Comparison of ENCODE assay signal across 2 cellular contexts in genomic region chr3:37400355-37400754, GRCh38.
TF ChIP-seq lines count a peak whose summit lies in the region.

No MANE protein-coding gene starts in this region.

TF ChIP-seq in HepG2, 621 proteins besides CTCF, POLR2A, EP300 and RAD21:
- TF ChIP-seq PCBP1 (IDR thresholded peaks at IDR 0.05; ENCODE audit: borderline replicate concordance, low read depth, low read length) (no peak), ZNF331 (CRISPR knock-in tag; IDR thresholded peaks at IDR 0.05) (peak; percentile 98)

TF ChIP-seq in GM23338, 12 proteins besides CTCF, POLR2A, EP300 and RAD21 (continued from another document):
- peak; percentile 38; the same call in 1 of the 2 replicates for TF ChIP-seq ZNF331 (CRISPR knock-in tag; IDR thresholded peaks at IDR 0.05; ENCODE audit: low read depth)
- TF ChIP-seq ZNF462 (CRISPR knock-in tag; IDR thresholded peaks at IDR 0.05) = no peak
- no peak for TF ChIP-seq STAT1 (IDR thresholded peaks at IDR 0.05; ENCODE audit: unreplicated experiment)
TF ChIP-seq in GM23338: peak in this region for 1.
